In the genomic region with DNA sequence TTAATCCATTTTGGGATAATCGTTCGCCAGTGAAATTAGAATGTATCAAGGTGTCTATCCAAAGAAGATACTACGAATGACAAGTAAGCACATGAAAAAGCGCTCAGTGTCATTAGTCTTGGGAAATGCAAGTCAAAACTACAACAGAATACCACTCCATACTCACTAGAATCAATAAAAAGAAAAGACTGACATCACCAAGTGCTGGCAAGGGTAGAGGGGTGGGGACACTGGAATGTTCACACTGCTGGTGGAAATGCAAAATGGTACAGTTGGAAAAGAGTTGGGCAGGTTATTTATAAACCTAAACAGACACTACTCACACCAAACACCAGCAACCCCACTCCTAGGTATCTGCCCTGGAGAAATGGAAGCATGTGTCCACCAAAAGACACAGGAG, we compare ENCODE assay signal across 9 cellular contexts. TPM values are rescaled to one million over a fixed set of nuclear protein-coding genes. Genes with fewer than 3 reads are reported as not detected.
DNase-seq lines count a peak whose midpoint lies in the region; ATAC-seq, FAIRE-seq and TF ChIP-seq lines count a peak whose summit lies in the region.
"Had no signal": no experiment of that assay in that cellular context is flagged by ENCODE, and none has a peak within 500 bp of the region (broad histone marks: within the 10 kb centered on the region; RNA-seq: fewer than 3 reads in every experiment).

No MANE protein-coding gene starts in this region.

- peaks cover 46% of the 10 kb centered on the region for H3K36me3 ChIP-seq in astrocyte (ENCODE audit: insufficient read depth, low read length)
- H3K36me3 ChIP-seq in mesenchymal stem cell (ENCODE audit: control insufficient read depth in 1 of 2, insufficient read depth in 2 of 2, low read depth in 1 of 2, low read length in 2 of 2) = peaks cover 62 to 69% of the 10 kb centered on the region in 2 experiments
- peaks cover 62% of the 10 kb centered on the region for H3K36me3 ChIP-seq in thymus (ENCODE audit: control insufficient read depth, insufficient read depth)

- H2BK5ac ChIP-seq in mesenchymal stem cell (ENCODE audit: low read depth, low read length, poor library complexity, severe bottlenecking) = no peak overlapping the region

- peaks cover 98% of the 10 kb centered on the region for H3K4me1 Mint-ChIP-seq in activated T-cell treated with anti-CD3 and anti-CD28 coated beads, Interleukin-2, amount 50 U/mL, for 4 hours (ENCODE audit: low read depth)
- peaks cover 83% of the 10 kb centered on the region for H3K4me1 Mint-ChIP-seq in astrocyte (ENCODE audit: low read depth, unreplicated experiment)

- ATAC-seq in activated T-cell treated with anti-CD3 and anti-CD28 coated beads, Interleukin-2, amount 50 U/mL, for 4 hours = no peak
- ATAC-seq in GM21529 (IDR thresholded peaks at IDR 0.05; ENCODE audit: unreplicated experiment) (no peak), HG03565 (IDR thresholded peaks at IDR 0.05; ENCODE audit: unreplicated experiment) (no peak)

- H3K4me2 ChIP-seq in astrocyte (ENCODE audit: low read length) (peak overlapping the region; percentile 98), mesenchymal stem cell (ENCODE audit: low read length, poor library complexity, severe bottlenecking) (no peak overlapping the region)

- H3K9me3 Mint-ChIP-seq in activated T-cell treated with anti-CD3 and anti-CD28 coated beads, Interleukin-2, amount 50 U/mL, for 4 hours = no peaks in the 10 kb centered on the region
- H3K9me3 Mint-ChIP-seq in astrocyte (ENCODE audit: unreplicated experiment) = no peaks in the 10 kb centered on the region

- no CpG with 5 or more reads among the region's 4 CpGs for WGBS in mesenchymal stem cell
- WGBS in thymus = 86% methylated on average over 4 of the region's 4 CpGs

- H3K79me1 ChIP-seq in mesenchymal stem cell (replicated peaks; ENCODE audit: low read length, poor library complexity, severe bottlenecking) = no peaks in the 10 kb centered on the region

- peaks cover 55% of the 10 kb centered on the region for H3K36me3 Mint-ChIP-seq in activated T-cell treated with anti-CD3 and anti-CD28 coated beads, Interleukin-2, amount 50 U/mL, for 4 hours (ENCODE audit: insufficient read depth)
- H3K36me3 Mint-ChIP-seq in astrocyte (ENCODE audit: low read depth, unreplicated experiment) = peaks cover 36% of the 10 kb centered on the region

- H3K18ac ChIP-seq in mesenchymal stem cell (ENCODE audit: low read depth in 1 of 2, low read length in 2 of 2) = no peak overlapping the region

- no peak overlapping the region for H2AK5ac ChIP-seq in mesenchymal stem cell (ENCODE audit: low read length, severe bottlenecking)

- no peak overlapping the region for H3K14ac ChIP-seq in mesenchymal stem cell (ENCODE audit: low read length in 2 of 2)

- H2AFZ ChIP-seq in astrocyte (ENCODE audit: low read depth, low read length) (no peak overlapping the region), mesenchymal stem cell (ENCODE audit: low read depth, low read length) (no peak overlapping the region)

- TF ChIP-seq CTCF in astrocyte (IDR thresholded peaks at IDR 0.05; ENCODE audit: insufficient read depth, low read depth, low read length) = no peak

- peak overlapping the region; percentile 51 for H3K27ac ChIP-seq in astrocyte (ENCODE audit: low read depth, low read length)
- peak overlapping the region; percentile 10 for H3K27ac ChIP-seq in mesenchymal stem cell (ENCODE audit: low read length, poor library complexity, severe bottlenecking)
- peak overlapping the region; percentile 32 for H3K27ac ChIP-seq in thymus (ENCODE audit: low read depth)

- no peak for DNase-seq in activated T-cell treated with anti-CD3 and anti-CD28 coated beads, Interleukin-2, amount 50 U/mL, for 4 hours
- no peak for DNase-seq in activated T-cell treated with anti-CD3 and anti-CD28 coated beads for 4 hours
- no peak for DNase-seq in astrocyte (ENCODE audit: low read depth)
- DNase-seq in mesenchymal stem cell = no peak
- no peak for DNase-seq in NCI-H1105 (lab: John Stamatoyannopoulos, UW)
- DNase-seq: foreskin fibroblast had no signal

- peaks cover 98% of the 10 kb centered on the region for H4K20me1 ChIP-seq in astrocyte (ENCODE audit: insufficient read depth, low read length)

- no peak overlapping the region for H3K23ac ChIP-seq in mesenchymal stem cell (ENCODE audit: low read length in 2 of 2)

- H4K8ac ChIP-seq in mesenchymal stem cell (ENCODE audit: low read length) = no peak overlapping the region

- H3K4me1 ChIP-seq in astrocyte (ENCODE audit: insufficient read depth, low read length) (peaks cover 78% of the 10 kb centered on the region), mesenchymal stem cell (ENCODE audit: control insufficient read depth, insufficient read depth, low read depth, low read length) (peaks cover 79% of the 10 kb centered on the region), thymus (ENCODE audit: control insufficient read depth, insufficient read depth, low read length) (peaks cover 57% of the 10 kb centered on the region)

- H3K79me2 ChIP-seq in astrocyte (ENCODE audit: insufficient read depth, low read length) = peaks cover 100% of the 10 kb centered on the region

- H2BK12ac ChIP-seq in mesenchymal stem cell (ENCODE audit: low read length in 2 of 2) = no peak overlapping the region

- peak overlapping the region; percentile 77 for H3K27ac Mint-ChIP-seq in astrocyte (ENCODE audit: unreplicated experiment)

- H3K4me3 Mint-ChIP-seq in activated T-cell treated with anti-CD3 and anti-CD28 coated beads, Interleukin-2, amount 50 U/mL, for 4 hours = peak overlapping the region; percentile 55
- peak overlapping the region; percentile 17 for H3K4me3 Mint-ChIP-seq in astrocyte (ENCODE audit: unreplicated experiment)

- no peak for FAIRE-seq in astrocyte (lab: Jason Lieb, UNC)

- H3K9ac ChIP-seq in astrocyte (ENCODE audit: low read length) = peak overlapping the region; percentile 55
- H3K9ac ChIP-seq in mesenchymal stem cell (ENCODE audit: low read length) = peak overlapping the region; percentile 57

- no peaks in the 10 kb centered on the region for H3K27me3 Mint-ChIP-seq in activated T-cell treated with anti-CD3 and anti-CD28 coated beads, Interleukin-2, amount 50 U/mL, for 4 hours (ENCODE audit: low read depth)
- no peaks in the 10 kb centered on the region for H3K27me3 Mint-ChIP-seq in astrocyte (ENCODE audit: low read depth, unreplicated experiment)

- H2BK120ac ChIP-seq in mesenchymal stem cell (ENCODE audit: low read depth, low read length) = no peak overlapping the region

- no peak overlapping the region for H3K4ac ChIP-seq in mesenchymal stem cell (ENCODE audit: low read depth in 1 of 2, low read length in 2 of 2)

- H3K27me3 ChIP-seq in astrocyte (ENCODE audit: insufficient read depth, low read length) (no peaks in the 10 kb centered on the region), mesenchymal stem cell (ENCODE audit: control insufficient read depth in 1 of 2, insufficient read depth in 1 of 2, low read length in 2 of 2) (no peaks in the 10 kb centered on the region), thymus (ENCODE audit: control insufficient read depth, insufficient read depth) (no peaks in the 10 kb centered on the region)

- H3K4me3 ChIP-seq in astrocyte (ENCODE audit: insufficient read depth, low read depth, low read length) (peak overlapping the region; percentile 26), mesenchymal stem cell (ENCODE audit: insufficient read depth in 1 of 2, low read depth in 1 of 2, low read length in 2 of 2) (peak overlapping the region in 1 of 2 experiments; percentile 40), thymus (ENCODE audit: low read length) (no peak overlapping the region)

- no peak overlapping the region for H4K91ac ChIP-seq in mesenchymal stem cell (ENCODE audit: low read length)

- no peaks in the 10 kb centered on the region for H3K9me3 ChIP-seq in astrocyte (ENCODE audit: insufficient read depth, low read depth, low read length)
- H3K9me3 ChIP-seq in mesenchymal stem cell (ENCODE audit: control insufficient read depth, low read length) = no peaks in the 10 kb centered on the region
- no peaks in the 10 kb centered on the region for H3K9me3 ChIP-seq in thymus (ENCODE audit: control insufficient read depth)

- H2BK15ac ChIP-seq in mesenchymal stem cell (ENCODE audit: low read depth, poor library complexity, severe bottlenecking) = no peak overlapping the region

RNA-seq across cellular contexts. Expression of a gene that starts 11.2 kb away (rescaled TPM):
- 100 to 1,000 TPM; 291 to 356 (median 334) TPM for total RNA-seq in activated T-cell treated with anti-CD3 and anti-CD28 coated beads, Interleukin-2, amount 50 U/mL, for 4 hours
- 558 and 620 TPM in 2 replicates for total RNA-seq in astrocyte
- polyA plus RNA-seq in mesenchymal stem cell (2013, experiment 1 of 2) = 208 TPM
- polyA plus RNA-seq in mesenchymal stem cell (2013, experiment 2 of 2) = 215 TPM
- 141 TPM for polyA plus RNA-seq in thymus
